ENCODE assay signal across 20 cellular contexts in the genomic region with DNA sequence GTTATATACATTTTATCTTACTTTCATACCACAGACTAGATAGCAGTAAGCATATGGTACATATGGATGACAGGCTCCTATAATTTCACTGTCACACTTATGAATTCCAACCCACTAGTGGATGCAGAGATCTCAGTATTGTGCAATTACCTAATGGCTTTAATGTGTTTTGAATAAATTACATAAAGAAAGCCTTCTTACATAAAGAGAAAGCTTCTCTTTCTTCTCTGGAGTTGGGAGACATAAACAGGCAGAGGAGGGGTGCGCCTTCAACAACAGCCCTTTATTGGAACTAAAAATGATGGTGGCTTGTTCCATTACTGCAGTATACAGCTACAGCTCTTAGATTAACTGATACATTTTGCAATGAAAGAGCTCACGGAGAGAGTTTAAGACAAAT.
"Had no signal": no experiment of that assay in that cellular context is flagged by ENCODE, and none has a peak within 500 bp of the region (broad histone marks: within the 10 kb centered on the region; RNA-seq: fewer than 3 reads in every experiment).

No MANE protein-coding gene starts in this region.

- H3K36me3 ChIP-seq: breast epithelium, neutrophil, right atrium auricular region had no signal

- H3K27ac ChIP-seq: ascending aorta, breast epithelium, heart left ventricle, neutrophil, right atrium auricular region had no signal

- DNase-seq: activated CD4-positive, alpha-beta T cell treated with anti-CD3 and anti-CD28 coated beads, Interleukin-2, amount 50 U/mL, for 1 hour; activated CD8-positive, alpha-beta memory T cell treated with anti-CD3 and anti-CD28 coated beads for 24 hours; activated gamma-delta T cell treated with Interleukin-2 at 50 U/mL for 16 hours; activated naive CD8-positive, alpha-beta T cell treated with anti-CD3 and anti-CD28 coated beads for 36 hours; endodermal cell; heart left ventricle; left colon; mucosa of descending colon; naive thymus-derived CD4-positive, alpha-beta T cell; small intestine; stimulated activated CD4-positive, alpha-beta T cell treated with anti-CD3 and anti-CD28 coated beads, Interleukin-4, amount 100 ng/mL, for 24 hours; stimulated activated naive CD4-positive, alpha-beta T cell; T-cell; T-helper 9 cell had no signal

- H3K4me3 ChIP-seq: ascending aorta, breast epithelium, heart left ventricle, lung, mucosa of descending colon, right atrium auricular region had no signal

- ATAC-seq: activated CD4-positive, CD25-positive, alpha-beta regulatory T cell treated with anti-CD3 and anti-CD28 coated beads, Interleukin-2, amount 50 U/mL, for 24 hours; heart left ventricle; left colon; mucosa of descending colon; naive thymus-derived CD4-positive, alpha-beta T cell; T-cell had no signal

- H3K9me3 ChIP-seq: ascending aorta, breast epithelium, mucosa of descending colon, neutrophil, right atrium auricular region had no signal
